In the genomic region with DNA sequence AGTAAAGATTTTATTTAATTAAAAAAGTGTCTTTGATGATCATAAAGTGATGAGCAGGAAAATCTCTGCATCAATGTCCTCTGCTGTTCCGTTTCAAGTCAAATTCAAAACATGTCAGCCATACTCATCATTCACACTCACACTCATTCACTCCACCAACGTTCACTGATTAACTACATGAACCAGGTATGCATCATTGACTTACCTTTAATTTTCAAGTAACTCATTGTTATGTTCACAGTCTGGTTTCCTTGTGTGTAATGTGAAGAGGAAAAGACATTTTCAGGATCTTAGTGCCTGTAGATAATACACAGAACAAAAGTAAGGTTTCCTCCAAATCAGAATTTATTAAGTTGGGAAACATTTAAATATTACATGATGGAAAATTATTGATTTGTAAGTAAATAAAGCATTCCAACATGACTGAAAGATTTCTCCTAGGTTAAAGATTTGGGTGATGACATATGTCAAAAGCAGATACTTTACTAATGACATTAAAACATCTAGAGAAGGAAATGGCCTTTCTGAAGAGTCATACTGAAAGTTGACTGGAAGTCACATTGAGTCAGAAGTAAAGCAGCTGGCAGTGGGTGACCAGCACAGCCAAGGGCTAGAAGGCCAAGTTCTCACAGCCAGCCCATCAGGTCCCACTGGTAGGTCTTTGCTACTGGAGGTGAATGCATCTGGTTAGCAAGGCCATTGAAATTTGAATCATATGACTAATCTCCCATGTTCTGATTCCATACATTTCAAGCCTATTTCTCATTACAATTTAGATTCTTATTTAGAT, we compare ENCODE assay signal across 9 cellular contexts.
DNase-seq lines count a peak whose midpoint lies in the region; ATAC-seq and TF ChIP-seq lines count a peak whose summit lies in the region.
"Had no signal": no experiment of that assay in that cellular context is flagged by ENCODE, and none has a peak within 500 bp of the region (broad histone marks: within the 10 kb centered on the region; RNA-seq: fewer than 3 reads in every experiment).

No MANE protein-coding gene starts in this region.

- H3K4me2 ChIP-seq in PC-3 (ENCODE audit: low read length) (peak overlapping the region; percentile 11; the same call in 1 of the 2 replicates), hepatocyte (no peak overlapping the region)

- POLR2A ChIA-PET in PC-3 (lab: Charles Lee; ENCODE audit: unreplicated experiment), result interaction anchor here (0.6 kb wide), 1 partner anchor 22 kb away, joined by 8 read pairs; no protein-coding TSS in a partner anchor

- H3K9me3 ChIP-seq in PC-3 (ENCODE audit: low read length) (no peaks in the 10 kb centered on the region), upper lobe of left lung (no peaks in the 10 kb centered on the region), hepatocyte (ENCODE audit: low read depth) (no peaks in the 10 kb centered on the region)

- no peak overlapping the region for H3K27ac Mint-ChIP-seq in stimulated activated naive B cell treated with anti-CD40 and anti-IgM and Interleukin-4, amounts not matched to agents 10 μg/mL and 1 μg/mL and 100 μg/mL, for 72 hours

- H3F3A ChIP-seq in PC-3 (ENCODE audit: low read length, unreplicated experiment), result peaks cover 4% of the 10 kb centered on the region

- TF ChIP-seq POLR2A in upper lobe of left lung (IDR thresholded peaks at IDR 0.05), result no peak

- H3K27me3 Mint-ChIP-seq in stimulated activated naive B cell treated with anti-CD40 and anti-IgM and Interleukin-4, amounts not matched to agents 10 μg/mL and 1 μg/mL and 100 μg/mL, for 72 hours, result peaks cover 0 to 4% of the 10 kb centered on the region in 2 donors

- H3K27me3 ChIP-seq in PC-3 (ENCODE audit: low read length) (no peaks in the 10 kb centered on the region), upper lobe of left lung (no peaks in the 10 kb centered on the region), hepatocyte (no peaks in the 10 kb centered on the region)
- H3K27me3 ChIP-seq: cardiac muscle cell had no signal

- ATAC-seq in HG02870 (IDR thresholded peaks at IDR 0.05; ENCODE audit: unreplicated experiment) (peak; percentile 99), PC-3 (peak; percentile 64), upper lobe of left lung (ENCODE audit: low FRiP score in 2 of 2) (no peak)
- ATAC-seq in stimulated activated naive B cell treated with anti-CD40 and anti-IgM and Interleukin-4, amounts not matched to agents 10 μg/mL and 1 μg/mL and 100 μg/mL, for 72 hours (replicated peaks), result peak; percentile 82 to 91

- no peaks in the 10 kb centered on the region for H3K36me3 ChIP-seq in PC-3 (ENCODE audit: low read depth, low read length)
- no peaks in the 10 kb centered on the region for H3K36me3 ChIP-seq in upper lobe of left lung
- no peaks in the 10 kb centered on the region for H3K36me3 ChIP-seq in hepatocyte (replicated peaks; ENCODE audit: insufficient read depth, low read depth)
- H3K36me3 ChIP-seq: cardiac muscle cell had no signal

- no TSS peak for BruUV-seq in PC-3 (replicated peaks; lab: Mats Ljungman, UMichigan)

- WGBS in upper lobe of left lung, 2 donors, result 74 to 85% methylated on average over 2 of the region's 2 CpGs
- WGBS in hepatocyte (ENCODE audit: low lambda C conversion rate, missing lambda C conversion rate), result 87% methylated on average over 2 of the region's 2 CpGs

- H3K9ac ChIP-seq in PC-3 (ENCODE audit: low read length), result no peak overlapping the region

- H2AFZ ChIP-seq in PC-3 (ENCODE audit: low read length) (no peak overlapping the region), hepatocyte (no peak overlapping the region)

- peaks cover 17% of the 10 kb centered on the region for H3K4me1 ChIP-seq in PC-3 (ENCODE audit: insufficient read depth, low read length)
- H3K4me1 ChIP-seq in upper lobe of left lung, result no peaks in the 10 kb centered on the region
- H3K4me1 ChIP-seq in hepatocyte (ENCODE audit: insufficient read depth), result no peaks in the 10 kb centered on the region

- H3K4me3 ChIP-seq in PC-3 (ENCODE audit: low read length), result no peak overlapping the region
- no peak overlapping the region for H3K4me3 ChIP-seq in upper lobe of left lung
- H3K4me3 ChIP-seq in hepatocyte, result no peak overlapping the region
- H3K4me3 ChIP-seq: cardiac muscle cell had no signal

- TF ChIP-seq CTCF in PC-3 (conservative IDR thresholded peaks at IDR 0.05; ENCODE audit: low read depth, low read length) (no peak), upper lobe of left lung (IDR thresholded peaks at IDR 0.05) (no peak), hepatocyte (IDR thresholded peaks at IDR 0.05; ENCODE audit: poor library complexity) (no peak)

- TF ChIP-seq EP300 in upper lobe of left lung (IDR thresholded peaks at IDR 0.05), result no peak

- CTCF ChIA-PET in PC-3 (lab: Charles Lee), result no interaction called here

- H3K27ac ChIP-seq in PC-3 (ENCODE audit: low read length) (0 out of 2 replicates have a peak overlapping the region, but pooled peaks have one; percentile 2), upper lobe of left lung (no peak overlapping the region), hepatocyte (no peak overlapping the region)

- H3K79me2 ChIP-seq in PC-3 (ENCODE audit: low read length) (no peaks in the 10 kb centered on the region), hepatocyte (no peaks in the 10 kb centered on the region)

- no peak overlapping the region for H3K4me3 Mint-ChIP-seq in stimulated activated naive B cell treated with anti-CD40 and anti-IgM and Interleukin-4, amounts not matched to agents 10 μg/mL and 1 μg/mL and 100 μg/mL, for 72 hours

- H3K9me2 ChIP-seq in PC-3 (replicated peaks; ENCODE audit: low read length) (no peaks in the 10 kb centered on the region), hepatocyte (replicated peaks; ENCODE audit: insufficient read depth) (no peaks in the 10 kb centered on the region)

- H3K36me3 Mint-ChIP-seq in stimulated activated naive B cell treated with anti-CD40 and anti-IgM and Interleukin-4, amounts not matched to agents 10 μg/mL and 1 μg/mL and 100 μg/mL, for 72 hours, result no peaks in the 10 kb centered on the region

- DNase-seq in NCI-H345 treated with DMSO at 0.1 percent for 48 hours (lab: John Stamatoyannopoulos, UW; ENCODE audit: unreplicated experiment) (peak; percentile 26), NCI-H345 (lab: John Stamatoyannopoulos, UW) (no peak), PC-3 (peak; percentile 82), upper lobe of left lung (no peak), NCI-H1417 treated with DMSO at 0.1 percent for 48 hours (lab: John Stamatoyannopoulos, UW) (no peak), hepatocyte (ENCODE audit: low spot score) (no peak)
- no peak for DNase-seq in stimulated activated naive B cell treated with anti-CD40 and anti-IgM and Interleukin-4, amounts not matched to agents 10 μg/mL and 1 μg/mL and 100 μg/mL, for 72 hours

- H3K9me3 Mint-ChIP-seq in stimulated activated naive B cell treated with anti-CD40 and anti-IgM and Interleukin-4, amounts not matched to agents 10 μg/mL and 1 μg/mL and 100 μg/mL, for 72 hours, result no peaks in the 10 kb centered on the region

- no peaks in the 10 kb centered on the region for H3K4me1 Mint-ChIP-seq in stimulated activated naive B cell treated with anti-CD40 and anti-IgM and Interleukin-4, amounts not matched to agents 10 μg/mL and 1 μg/mL and 100 μg/mL, for 72 hours

- no peaks in the 10 kb centered on the region for H4K20me1 ChIP-seq in PC-3 (ENCODE audit: low read length)
- H4K20me1 ChIP-seq in hepatocyte (ENCODE audit: insufficient read depth, poor library complexity, severe bottlenecking), result no peaks in the 10 kb centered on the region

- intact Hi-C loops in PC-3 (cut with micrococcal nuclease), result no loop called here

Comparison
In these comparisons a context has a peak if more than half of its experiments do, and no peak if none do; other contexts are left out.
1. DNase-seq: peak in NCI-H345 treated with DMSO at 0.1 percent for 48 hours (single experiment) and PC-3 (single experiment); none in NCI-H345 (single experiment), stimulated activated naive B cell treated with anti-CD40 and anti-IgM and Interleukin-4, amounts not matched to agents 10 μg/mL and 1 μg/mL and 100 μg/mL, for 72 hours (single experiment), upper lobe of left lung (0 of 2), NCI-H1417 treated with DMSO at 0.1 percent for 48 hours (single experiment) and hepatocyte (single experiment).
2. ATAC-seq: peak in HG02870 (single experiment), PC-3 (single experiment) and stimulated activated naive B cell treated with anti-CD40 and anti-IgM and Interleukin-4, amounts not matched to agents 10 μg/mL and 1 μg/mL and 100 μg/mL, for 72 hours (2 of 2); none in upper lobe of left lung (0 of 2).